1 cellular context compared by ENCODE assay signal in genomic region chr14:49768301-49769121, GRCh38.
TF ChIP-seq lines count a peak whose summit lies in the region.

No MANE protein-coding gene starts in this region.

TF ChIP-seq in HepG2, 621 proteins besides CTCF, POLR2A, EP300 and RAD21 (continued from another document and continues in another):
- TF ChIP-seq BATF2 (CRISPR knock-in tag; IDR thresholded peaks at IDR 0.05), result no peak
- TF ChIP-seq RAD51 (IDR thresholded peaks at IDR 0.05; ENCODE audit: borderline replicate concordance), result no peak
- TF ChIP-seq ZNF138 (CRISPR knock-in tag; IDR thresholded peaks at IDR 0.05; ENCODE audit: low read depth), result 0 out of 2 replicates have a peak, but pooled peaks have one; percentile 71
- no peak for TF ChIP-seq TAF15 (IDR thresholded peaks at IDR 0.05; ENCODE audit: low read depth, low read length, poor library complexity, severe bottlenecking)
- TF ChIP-seq ZBTB4 (CRISPR knock-in tag; IDR thresholded peaks at IDR 0.05; ENCODE audit: borderline replicate concordance), result no peak
- TF ChIP-seq SYNCRIP (IDR thresholded peaks at IDR 0.05; ENCODE audit: insufficient read depth, low read depth, low read length), result no peak
- TF ChIP-seq ETV6 (CRISPR knock-in tag; conservative IDR thresholded peaks at IDR 0.05), result no peak
- TF ChIP-seq ZNF124 (CRISPR knock-in tag; IDR thresholded peaks at IDR 0.05), result no peak
- 0 out of 2 replicates have a peak, but pooled peaks have one; percentile 12 for TF ChIP-seq ATF6 (CRISPR knock-in tag; conservative IDR thresholded peaks at IDR 0.05)
- TF ChIP-seq KLF9 (CRISPR knock-in tag; IDR thresholded peaks at IDR 0.05; ENCODE audit: low read depth), result no peak
- no peak for TF ChIP-seq AKAP8 (CRISPR knock-in tag; IDR thresholded peaks at IDR 0.05)
- no peak for TF ChIP-seq ZNF678 (CRISPR knock-in tag; IDR thresholded peaks at IDR 0.05)
- TF ChIP-seq HMG20A (CRISPR knock-in tag; IDR thresholded peaks at IDR 0.05; ENCODE audit: borderline replicate concordance), result no peak
- TF ChIP-seq IKZF1 (IDR thresholded peaks at IDR 0.05), result no peak
- TF ChIP-seq ZNF331 (CRISPR knock-in tag; IDR thresholded peaks at IDR 0.05), result no peak
- no peak; the same call in 1 of the 2 replicates for TF ChIP-seq ATF7-NPFF (CRISPR knock-in tag; IDR thresholded peaks at IDR 0.05; ENCODE audit: low read depth)
- no peak for TF ChIP-seq IRF1 (CRISPR knock-in tag; IDR thresholded peaks at IDR 0.05; ENCODE audit: low read depth)
- peak; percentile 76; the same call in 1 of the 2 replicates for TF ChIP-seq TGIF2 (CRISPR knock-in tag; IDR thresholded peaks at IDR 0.05)
- no peak for TF ChIP-seq ZNF496 (CRISPR knock-in tag; IDR thresholded peaks at IDR 0.05; ENCODE audit: insufficient replicate concordance)
- no peak for TF ChIP-seq NR2F1 (CRISPR knock-in tag; IDR thresholded peaks at IDR 0.05)
- TF ChIP-seq STAT6 (CRISPR knock-in tag; IDR thresholded peaks at IDR 0.05; ENCODE audit: borderline replicate concordance), result no peak
- TF ChIP-seq NFAT5 (CRISPR knock-in tag; IDR thresholded peaks at IDR 0.05), result no peak
- no peak for TF ChIP-seq AHDC1 (CRISPR knock-in tag; IDR thresholded peaks at IDR 0.05; ENCODE audit: borderline replicate concordance)
- 0 out of 2 replicates have a peak, but pooled peaks have one; percentile 61 for TF ChIP-seq TAF1 (CRISPR knock-in tag; IDR thresholded peaks at IDR 0.05)
- no peak for TF ChIP-seq AGO1 (IDR thresholded peaks at IDR 0.05; ENCODE audit: low read depth, low read length, poor library complexity, severe bottlenecking)
- TF ChIP-seq ZNF552 (CRISPR knock-in tag; IDR thresholded peaks at IDR 0.05; ENCODE audit: borderline replicate concordance), result no peak
- no peak for TF ChIP-seq EHMT2 (IDR thresholded peaks at IDR 0.05; ENCODE audit: borderline replicate concordance, low read depth, low read length)
- TF ChIP-seq KDM6A (CRISPR knock-in tag; IDR thresholded peaks at IDR 0.05; ENCODE audit: low read depth), result no peak
- no peak; the same call in 1 of the 2 replicates for TF ChIP-seq ZNF768 (CRISPR knock-in tag; IDR thresholded peaks at IDR 0.05)
- TF ChIP-seq ZNF225 (CRISPR knock-in tag; IDR thresholded peaks at IDR 0.05), result no peak
- no peak for TF ChIP-seq REL (CRISPR knock-in tag; conservative IDR thresholded peaks at IDR 0.05)
- no peak for TF ChIP-seq ZNF709 (CRISPR knock-in tag; IDR thresholded peaks at IDR 0.05)
- TF ChIP-seq SNAI1 (CRISPR knock-in tag; IDR thresholded peaks at IDR 0.05; ENCODE audit: borderline replicate concordance), result no peak
- TF ChIP-seq KDM2A (CRISPR knock-in tag; IDR thresholded peaks at IDR 0.05; ENCODE audit: borderline replicate concordance, low read depth), result 0 out of 2 replicates have a peak, but pooled peaks have one; percentile 10
- 0 out of 2 replicates have a peak, but pooled peaks have one; percentile 41 for TF ChIP-seq MTERF4 (CRISPR knock-in tag; IDR thresholded peaks at IDR 0.05)
- no peak for TF ChIP-seq ARNTL (CRISPR knock-in tag; IDR thresholded peaks at IDR 0.05)
- TF ChIP-seq MEIS2 (CRISPR knock-in tag; IDR thresholded peaks at IDR 0.05), result peak; percentile 46; the same call in 1 of the 2 replicates
- TF ChIP-seq HNF4A (CRISPR knock-in tag; IDR thresholded peaks at IDR 0.05), result peak; percentile 10; the same call in 1 of the 2 replicates
- no peak for TF ChIP-seq SMAD3 (CRISPR knock-in tag; IDR thresholded peaks at IDR 0.05)
- no peak for TF ChIP-seq RFX5 (IDR thresholded peaks at IDR 0.05; ENCODE audit: low read depth, low read length)
